In the genomic region with DNA sequence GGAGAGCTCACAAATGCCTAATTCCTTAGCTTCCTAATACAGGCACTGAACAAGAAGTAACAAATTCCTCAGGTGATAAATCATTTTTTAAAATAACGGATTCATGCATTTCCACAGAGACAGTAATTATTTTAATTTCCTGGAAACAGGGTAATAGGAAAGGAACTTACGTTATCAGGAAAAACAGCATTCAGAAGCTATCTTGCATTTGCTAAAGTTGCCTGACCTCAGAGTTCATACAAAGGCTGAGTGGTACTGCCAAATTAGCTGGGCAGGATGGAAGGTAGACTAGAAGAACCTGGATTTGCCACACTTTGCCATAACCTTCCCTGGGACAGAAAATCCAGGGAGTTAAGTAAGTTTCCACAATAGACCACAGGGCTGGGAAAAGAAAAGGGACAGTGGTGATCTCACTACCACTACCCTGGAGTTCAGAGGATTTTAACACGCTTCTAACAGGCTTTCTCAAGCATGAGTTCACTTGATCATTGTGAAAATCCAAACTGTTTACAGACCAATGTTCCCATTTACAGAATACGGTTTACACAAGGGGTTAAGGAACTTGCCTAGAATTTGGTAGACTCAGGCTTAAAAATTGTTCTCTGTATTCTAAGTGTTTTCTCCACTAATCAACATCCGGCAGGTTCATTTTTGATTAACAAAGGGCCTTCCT, we compare ENCODE assay signal across 1 cellular context.
TF ChIP-seq lines count a peak whose summit lies in the region.

No MANE protein-coding gene starts in this region.

TF ChIP-seq in K562, 482 proteins besides CTCF, POLR2A, EP300 and RAD21 (continued from another document and continues in another):
- TF ChIP-seq CUX1 (CRISPR knock-in tag; IDR thresholded peaks at IDR 0.05) (peak; percentile 28; the same call in 1 of the 2 replicates), GTF2F1 (IDR thresholded peaks at IDR 0.05; ENCODE audit: low read depth, low read length) (no peak), ZNF584 (CRISPR knock-in tag; IDR thresholded peaks at IDR 0.05; ENCODE audit: low read depth) (no peak), ZNF217 (CRISPR knock-in tag; IDR thresholded peaks at IDR 0.05) (no peak), TAL1 (IDR thresholded peaks at IDR 0.05) (peak; percentile 58), ETV6 (IDR thresholded peaks at IDR 0.05; ENCODE audit: borderline replicate concordance in 1 of 2, low read depth in 2 of 2, low read length in 1 of 2) (peak; percentile 74 to 88; a peak in 2 of 4 replicates), ETV6 (CRISPR knock-in tag; IDR thresholded peaks at IDR 0.05; ENCODE audit: borderline replicate concordance) (no peak), DLX4 (CRISPR knock-in tag; IDR thresholded peaks at IDR 0.05) (no peak), MAFK (IDR thresholded peaks at IDR 0.05; ENCODE audit: low read length) (no peak), NFRKB (IDR thresholded peaks at IDR 0.05; ENCODE audit: low read depth) (peak; percentile 32; the same call in 1 of the 2 replicates), ZNF76 (CRISPR knock-in tag; IDR thresholded peaks at IDR 0.05; ENCODE audit: borderline replicate concordance) (no peak), KAT7 (CRISPR knock-in tag; IDR thresholded peaks at IDR 0.05; ENCODE audit: borderline replicate concordance) (no peak), JUN (IDR thresholded peaks at IDR 0.05; ENCODE audit: borderline replicate concordance, low read depth, low read length) (no peak), JUN (CRISPR knock-in tag; IDR thresholded peaks at IDR 0.05; ENCODE audit: borderline replicate concordance) (no peak), FOXM1 (IDR thresholded peaks at IDR 0.05; ENCODE audit: low read depth) (peak; percentile 69), FOXM1 (CRISPR knock-in tag; IDR thresholded peaks at IDR 0.05; ENCODE audit: low read depth) (no peak), RFX5 (IDR thresholded peaks at IDR 0.05; ENCODE audit: low read depth, low read length) (no peak), FIP1L1 (IDR thresholded peaks at IDR 0.05; ENCODE audit: low read depth, low read length, poor library complexity, severe bottlenecking) (no peak), U2AF1 (optimal IDR thresholded peaks at IDR 0.05; ENCODE audit: low read depth, low read length) (no peak), ZBTB1 (CRISPR knock-in tag; IDR thresholded peaks at IDR 0.05; ENCODE audit: borderline replicate concordance, low read depth) (no peak), E2F3 (CRISPR knock-in tag; IDR thresholded peaks at IDR 0.05) (no peak), PTTG1 (tag; IDR thresholded peaks at IDR 0.05; ENCODE audit: low read depth) (no peak), DMBX1 (CRISPR knock-in tag; IDR thresholded peaks at IDR 0.05; ENCODE audit: borderline replicate concordance) (peak; percentile 36; the same call in 1 of the 2 replicates), COPS2 (conservative IDR thresholded peaks at IDR 0.05) (no peak), ZNF589 (CRISPR knock-in tag; IDR thresholded peaks at IDR 0.05; ENCODE audit: low read depth) (peak; percentile 59), PHB (CRISPR knock-in tag; IDR thresholded peaks at IDR 0.05) (no peak), MEF2A (IDR thresholded peaks at IDR 0.05; ENCODE audit: control insufficient read depth, low read depth, low read length) (no peak), PRMT5 (CRISPR knock-in tag; IDR thresholded peaks at IDR 0.05) (no peak), NFXL1 (CRISPR knock-in tag; IDR thresholded peaks at IDR 0.05) (no peak), ZMIZ1 (IDR thresholded peaks at IDR 0.05; ENCODE audit: low read depth in 2 of 2, low read length in 2 of 2) (no peak), SMARCC2 (IDR thresholded peaks at IDR 0.05; ENCODE audit: low read depth) (0 out of 2 replicates have a peak, but pooled peaks have one; percentile 53), ZNF274 (IDR thresholded peaks at IDR 0.05; ENCODE audit: borderline replicate concordance, low read depth, low read length) (no peak), ARID1B (IDR thresholded peaks at IDR 0.05) (peak; percentile 86), DDX20 (tag; IDR thresholded peaks at IDR 0.05; ENCODE audit: low read depth) (no peak), ZFPM2 (CRISPR knock-in tag; IDR thresholded peaks at IDR 0.05) (no peak), PYGO2 (tag; IDR thresholded peaks at IDR 0.05) (no peak), CC2D1A (IDR thresholded peaks at IDR 0.05) (0 out of 2 replicates have a peak, but pooled peaks have one; percentile 40)
- TF ChIP-seq, protein P1, sequence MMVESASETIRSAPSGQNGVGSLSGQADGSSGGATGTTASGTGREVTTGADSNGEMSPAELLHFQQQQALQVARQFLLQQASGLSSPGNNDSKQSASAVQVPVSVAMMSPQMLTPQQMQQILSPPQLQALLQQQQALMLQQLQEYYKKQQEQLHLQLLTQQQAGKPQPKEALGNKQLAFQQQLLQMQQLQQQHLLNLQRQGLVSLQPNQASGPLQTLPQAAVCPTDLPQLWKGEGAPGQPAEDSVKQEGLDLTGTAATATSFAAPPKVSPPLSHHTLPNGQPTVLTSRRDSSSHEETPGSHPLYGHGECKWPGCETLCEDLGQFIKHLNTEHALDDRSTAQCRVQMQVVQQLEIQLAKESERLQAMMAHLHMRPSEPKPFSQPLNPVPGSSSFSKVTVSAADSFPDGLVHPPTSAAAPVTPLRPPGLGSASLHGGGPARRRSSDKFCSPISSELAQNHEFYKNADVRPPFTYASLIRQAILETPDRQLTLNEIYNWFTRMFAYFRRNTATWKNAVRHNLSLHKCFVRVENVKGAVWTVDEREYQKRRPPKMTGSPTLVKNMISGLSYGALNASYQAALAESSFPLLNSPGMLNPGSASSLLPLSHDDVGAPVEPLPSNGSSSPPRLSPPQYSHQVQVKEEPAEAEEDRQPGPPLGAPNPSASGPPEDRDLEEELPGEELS (CRISPR knock-in tag; IDR thresholded peaks at IDR 0.05; ENCODE audit: borderline replicate concordance): no peak
- TF ChIP-seq, protein P2, sequence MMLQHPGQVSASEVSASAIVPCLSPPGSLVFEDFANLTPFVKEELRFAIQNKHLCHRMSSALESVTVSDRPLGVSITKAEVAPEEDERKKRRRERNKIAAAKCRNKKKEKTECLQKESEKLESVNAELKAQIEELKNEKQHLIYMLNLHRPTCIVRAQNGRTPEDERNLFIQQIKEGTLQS (IDR thresholded peaks at IDR 0.05): no peak
- TF ChIP-seq, protein P2 (CRISPR knock-in tag; conservative IDR thresholded peaks at IDR 0.05): no peak
- TF ChIP-seq, protein P3, sequence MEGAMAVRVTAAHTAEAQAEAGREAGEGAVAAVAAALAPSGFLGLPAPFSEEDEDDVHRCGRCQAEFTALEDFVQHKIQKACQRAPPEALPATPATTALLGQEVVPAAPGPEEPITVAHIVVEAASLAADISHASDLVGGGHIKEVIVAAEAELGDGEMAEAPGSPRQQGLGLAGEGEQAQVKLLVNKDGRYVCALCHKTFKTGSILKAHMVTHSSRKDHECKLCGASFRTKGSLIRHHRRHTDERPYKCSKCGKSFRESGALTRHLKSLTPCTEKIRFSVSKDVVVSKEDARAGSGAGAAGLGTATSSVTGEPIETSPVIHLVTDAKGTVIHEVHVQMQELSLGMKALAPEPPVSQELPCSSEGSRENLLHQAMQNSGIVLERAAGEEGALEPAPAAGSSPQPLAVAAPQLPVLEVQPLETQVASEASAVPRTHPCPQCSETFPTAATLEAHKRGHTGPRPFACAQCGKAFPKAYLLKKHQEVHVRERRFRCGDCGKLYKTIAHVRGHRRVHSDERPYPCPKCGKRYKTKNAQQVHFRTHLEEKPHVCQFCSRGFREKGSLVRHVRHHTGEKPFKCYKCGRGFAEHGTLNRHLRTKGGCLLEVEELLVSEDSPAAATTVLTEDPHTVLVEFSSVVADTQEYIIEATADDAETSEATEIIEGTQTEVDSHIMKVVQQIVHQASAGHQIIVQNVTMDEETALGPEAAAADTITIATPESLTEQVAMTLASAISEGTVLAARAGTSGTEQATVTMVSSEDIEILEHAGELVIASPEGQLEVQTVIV (CRISPR knock-in tag; IDR thresholded peaks at IDR 0.05; ENCODE audit: borderline replicate concordance): no peak
- TF ChIP-seq, protein P4, sequence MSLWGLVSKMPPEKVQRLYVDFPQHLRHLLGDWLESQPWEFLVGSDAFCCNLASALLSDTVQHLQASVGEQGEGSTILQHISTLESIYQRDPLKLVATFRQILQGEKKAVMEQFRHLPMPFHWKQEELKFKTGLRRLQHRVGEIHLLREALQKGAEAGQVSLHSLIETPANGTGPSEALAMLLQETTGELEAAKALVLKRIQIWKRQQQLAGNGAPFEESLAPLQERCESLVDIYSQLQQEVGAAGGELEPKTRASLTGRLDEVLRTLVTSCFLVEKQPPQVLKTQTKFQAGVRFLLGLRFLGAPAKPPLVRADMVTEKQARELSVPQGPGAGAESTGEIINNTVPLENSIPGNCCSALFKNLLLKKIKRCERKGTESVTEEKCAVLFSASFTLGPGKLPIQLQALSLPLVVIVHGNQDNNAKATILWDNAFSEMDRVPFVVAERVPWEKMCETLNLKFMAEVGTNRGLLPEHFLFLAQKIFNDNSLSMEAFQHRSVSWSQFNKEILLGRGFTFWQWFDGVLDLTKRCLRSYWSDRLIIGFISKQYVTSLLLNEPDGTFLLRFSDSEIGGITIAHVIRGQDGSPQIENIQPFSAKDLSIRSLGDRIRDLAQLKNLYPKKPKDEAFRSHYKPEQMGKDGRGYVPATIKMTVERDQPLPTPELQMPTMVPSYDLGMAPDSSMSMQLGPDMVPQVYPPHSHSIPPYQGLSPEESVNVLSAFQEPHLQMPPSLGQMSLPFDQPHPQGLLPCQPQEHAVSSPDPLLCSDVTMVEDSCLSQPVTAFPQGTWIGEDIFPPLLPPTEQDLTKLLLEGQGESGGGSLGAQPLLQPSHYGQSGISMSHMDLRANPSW (CRISPR knock-in tag; IDR thresholded peaks at IDR 0.05): no peak
